18 cellular contexts compared by ENCODE assay signal in genomic region chr20:37890108-37890507, GRCh38. TPM values are rescaled to one million over a fixed set of nuclear protein-coding genes. Genes with fewer than 3 reads are reported as not detected.
DNase-seq lines count a peak whose midpoint lies in the region; ATAC-seq, FAIRE-seq and TF ChIP-seq lines count a peak whose summit lies in the region.
"Had no signal": no experiment of that assay in that cellular context is flagged by ENCODE, and none has a peak within 500 bp of the region (broad histone marks: within the 10 kb centered on the region; RNA-seq: fewer than 3 reads in every experiment).

No MANE protein-coding gene starts in this region.

- no peak for FAIRE-seq in A549 (lab: Jason Lieb, UNC)
- peak; percentile 86 for FAIRE-seq in GM12891 (lab: Jason Lieb, UNC)
- no peak for FAIRE-seq in H1 (lab: Jason Lieb, UNC)
- FAIRE-seq: H54 had no signal

- no peak overlapping the region for H2BK20ac ChIP-seq in H1 (ENCODE audit: low read length)

- no peaks in the 10 kb centered on the region for H3K9me3 ChIP-seq in A549
- H3K9me3 ChIP-seq in Karpas-422 (ENCODE audit: low read length), result no peaks in the 10 kb centered on the region
- no peaks in the 10 kb centered on the region for H3K9me3 ChIP-seq in H1 (ENCODE audit: insufficient read depth in 2 of 2, low read depth in 1 of 2, low read length in 1 of 2)
- H3K9me3 ChIP-seq: BLaER1 treated with 17β-estradiol and CSF1 and Interleukin-3, amounts not matched to agents 10 nM and 100 nM had no signal

- H3K23ac ChIP-seq in H1 (ENCODE audit: insufficient read length), result no peak overlapping the region

- CTCF ChIA-PET in A549 (lab: Yijun Ruan, JAX) (interaction anchor here (0.8 to 1.4 kb wide), 5 partner anchors 9 to 248 kb away, joined by 3 to 4 read pairs (median 4); partner anchors contain the start of gene VSTM2L), H1 (lab: Charles Lee; ENCODE audit: partially characterized antibody) (interaction anchor here (0.5 to 3.2 kb wide), 7 partner anchors 12 to 325 kb away, joined by 3 to 13 read pairs (median 6); partner anchors contain the start of gene VSTM2L)

- WGBS in A549 (ENCODE audit: missing lambda C conversion rate), result 51% methylated on average over 5 of the region's 5 CpGs
- WGBS in H1 (ENCODE audit: extremely low coverage in 1 of 2, insufficient coverage in 1 of 2, insufficient read length in 1 of 2, insufficient replicate concordance in 2 of 2, low coverage in 1 of 2, low lambda C conversion rate in 2 of 2, missing lambda C conversion rate in 1 of 2), 2 experiments, result 90% methylated on average over 5 of the region's 5 CpGs; no CpG with 5 or more reads in 1 of the 2 experiments

- H3K9ac ChIP-seq in Karpas-422 (ENCODE audit: low read length) (no peak overlapping the region), H1 (replicated peaks in 1 of 4; ENCODE audit: extremely low read depth in 1 of 4, low read depth in 3 of 4, low read length in 3 of 4) (no peak overlapping the region)
- H3K9ac ChIP-seq: BLaER1 treated with 17β-estradiol and CSF1 and Interleukin-3, amounts not matched to agents 10 nM and 100 nM; GM23248 had no signal

- H3K79me1 ChIP-seq in H1 (ENCODE audit: low read depth, low read length), result no peaks in the 10 kb centered on the region

- TF ChIP-seq POLR2A in A549 (IDR thresholded peaks at IDR 0.05; ENCODE audit: low read length), result no peak
- no peak for TF ChIP-seq POLR2A in GM12891 (IDR thresholded peaks at IDR 0.05; ENCODE audit: low read depth, low read length)
- no peak for TF ChIP-seq POLR2A in H1 (IDR thresholded peaks at IDR 0.05; ENCODE audit: control extremely low read depth in 1 of 2, low read depth in 2 of 2, low read length in 2 of 2)

- no peak overlapping the region for H3K27ac ChIP-seq in A549
- no peak overlapping the region for H3K27ac ChIP-seq in Karpas-422 (ENCODE audit: low read length)
- H3K27ac ChIP-seq in H1 (ENCODE audit: low read depth, low read length), result no peak overlapping the region
- H3K27ac ChIP-seq: BLaER1 treated with 17β-estradiol and CSF1 and Interleukin-3, amounts not matched to agents 10 nM and 100 nM; GM23248 had no signal

- H3K56ac ChIP-seq in H1 (replicated peaks; ENCODE audit: insufficient read length, low read depth, low read length), result no peak overlapping the region

- H3K14ac ChIP-seq in H1 (ENCODE audit: insufficient read length), result no peak overlapping the region

- no peak overlapping the region for H4K5ac ChIP-seq in H1 (ENCODE audit: insufficient read length, low read depth, low read length)

- no peaks in the 10 kb centered on the region for H3K4me1 ChIP-seq in A549
- H3K4me1 ChIP-seq in Karpas-422 (ENCODE audit: low read length), result peaks cover 5% of the 10 kb centered on the region
- H3K4me1 ChIP-seq in H1 (replicated peaks in 1 of 4; ENCODE audit: control insufficient read depth in 3 of 4, insufficient read depth in 4 of 4, low read length in 3 of 4), result no peaks in the 10 kb centered on the region

- peak overlapping the region; percentile 59; the same call in 1 of the 2 replicates for H4K8ac ChIP-seq in H1 (ENCODE audit: extremely low read depth, insufficient read depth, low read length)

- no peaks in the 10 kb centered on the region for H3K9me2 ChIP-seq in Karpas-422 (replicated peaks; ENCODE audit: insufficient read depth, low read length)

- H2BK5ac ChIP-seq in H1 (ENCODE audit: low read depth, low read length), result no peak overlapping the region

- H4K20me1 ChIP-seq in Karpas-422 (ENCODE audit: insufficient read depth, low read depth, low read length), result no peaks in the 10 kb centered on the region
- no peaks in the 10 kb centered on the region for H4K20me1 ChIP-seq in H1 (replicated peaks in 1 of 2; ENCODE audit: control insufficient read depth in 1 of 2, insufficient read depth in 2 of 2, low read length in 2 of 2)
- H4K20me1 ChIP-seq: BLaER1 treated with 17β-estradiol and CSF1 and Interleukin-3, amounts not matched to agents 10 nM and 100 nM had no signal

- no peak overlapping the region for H3K4ac ChIP-seq in H1 (replicated peaks; ENCODE audit: insufficient read length, low read depth, low read length)

- H3K4me2 ChIP-seq in A549 (no peak overlapping the region), Karpas-422 (ENCODE audit: low read depth, low read length, poor library complexity, severe bottlenecking) (no peak overlapping the region), H1 (ENCODE audit: insufficient read depth in 1 of 2, low read depth in 2 of 2, low read length in 2 of 2) (no peak overlapping the region)
- H3K4me2 ChIP-seq: BLaER1 treated with 17β-estradiol and CSF1 and Interleukin-3, amounts not matched to agents 10 nM and 100 nM had no signal

- TF ChIP-seq RAD21 in A549 (conservative IDR thresholded peaks at IDR 0.05 in 1 of 2, IDR thresholded peaks at IDR 0.05 in 1 of 2) (no peak), H1 (IDR thresholded peaks at IDR 0.05 in 1 of 2, conservative IDR thresholded peaks at IDR 0.05 in 1 of 2; ENCODE audit: low read depth in 2 of 2, low read length in 2 of 2) (no peak)

- H2AK5ac ChIP-seq in H1 (ENCODE audit: low read depth, low read length), result no peak overlapping the region

- DNase-seq in A549 (ENCODE audit: low read depth in 1 of 2, low spot score in 1 of 2) (no peak), GM12891 (ENCODE audit: insufficient read length, low spot score) (no peak), Karpas-422 (peak; percentile 56), H1 (ENCODE audit: low read depth in 1 of 2, low spot score in 2 of 2) (no peak), midbrain (lab: John Stamatoyannopoulos, UW) (no peak), NCI-H345 treated with DMSO at 0.1 percent for 48 hours (lab: John Stamatoyannopoulos, UW; ENCODE audit: unreplicated experiment) (no peak)
- DNase-seq in activated CD4-positive, alpha-beta T cell treated with anti-CD3 and anti-CD28 coated beads, Interleukin-2, amount 50 U/mL, for 1 hour, result no peak
- DNase-seq: 8988T; Calu3; CD8-positive, alpha-beta T cell; GF-D8; GM23248; HCEC 1CT; HFFc6 had no signal

- no peak overlapping the region for H3K4me3 ChIP-seq in A549
- no peak overlapping the region for H3K4me3 ChIP-seq in Karpas-422 (ENCODE audit: low read length)
- H3K4me3 ChIP-seq in H1 (ENCODE audit: extremely low read depth in 1 of 4, insufficient read depth in 2 of 4, low read depth in 3 of 4, low read length in 4 of 4), result no peak overlapping the region
- H3K4me3 ChIP-seq: BLaER1 treated with 17β-estradiol and CSF1 and Interleukin-3, amounts not matched to agents 10 nM and 100 nM; GM23248 had no signal

- peaks cover 2% of the 10 kb centered on the region; the same call in 1 of the 2 replicates for H3K23me2 ChIP-seq in H1 (ENCODE audit: low read depth, low read length)

- POLR2A ChIA-PET in A549 (lab: Yijun Ruan, JAX), result no interaction called here
- POLR2A ChIA-PET in H1 (lab: Charles Lee; ENCODE audit: partially characterized antibody), result interaction anchor here (0.8 kb wide), 1 partner anchor 34 kb away, joined by 3 read pairs; no protein-coding TSS in a partner anchor

- ATAC-seq in A549 (no peak), HG03025 (IDR thresholded peaks at IDR 0.05; ENCODE audit: low FRiP score, unreplicated experiment) (no peak)
- ATAC-seq: CD8-positive, alpha-beta T cell had no signal

- TF ChIP-seq EP300 in A549 (IDR thresholded peaks at IDR 0.05) (no peak), H1 (IDR thresholded peaks at IDR 0.05; ENCODE audit: borderline replicate concordance in 1 of 2, low read depth in 2 of 2, low read length in 2 of 2) (no peak)

- no peak overlapping the region for H3K18ac ChIP-seq in H1 (ENCODE audit: extremely low read depth, low read length)

- H2AFZ ChIP-seq in Karpas-422 (ENCODE audit: low read length) (no peak overlapping the region), H1 (ENCODE audit: low read length) (no peak overlapping the region)
- H2AFZ ChIP-seq: GM23248 had no signal

- no peak overlapping the region for H2BK15ac ChIP-seq in H1 (ENCODE audit: low read length)

- H3K79me2 ChIP-seq in Karpas-422 (ENCODE audit: low read length) (no peaks in the 10 kb centered on the region), H1 (ENCODE audit: control insufficient read depth in 1 of 2, insufficient read depth in 2 of 2, low read length in 2 of 2) (no peaks in the 10 kb centered on the region)

- no peak overlapping the region; the same call in 1 of the 2 replicates for H2BK12ac ChIP-seq in H1 (ENCODE audit: low read depth, low read length)

- no peak overlapping the region for H2BK120ac ChIP-seq in H1 (replicated peaks; ENCODE audit: low read depth, low read length)

- no peaks in the 10 kb centered on the region for H3K36me3 ChIP-seq in Karpas-422 (ENCODE audit: insufficient read depth, low read length)
- no peaks in the 10 kb centered on the region for H3K36me3 ChIP-seq in H1 (ENCODE audit: control insufficient read depth in 2 of 4, insufficient read depth in 4 of 4, low read length in 3 of 4)
- H3K36me3 ChIP-seq: BLaER1 treated with 17β-estradiol and CSF1 and Interleukin-3, amounts not matched to agents 10 nM and 100 nM had no signal

- H4K91ac ChIP-seq in H1 (replicated peaks; ENCODE audit: insufficient read length, low read length), result no peak overlapping the region

- no peaks in the 10 kb centered on the region for H3K27me3 ChIP-seq in Karpas-422 (ENCODE audit: low read length)
- no peaks in the 10 kb centered on the region for H3K27me3 ChIP-seq in H1 (replicated peaks in 1 of 4; ENCODE audit: control insufficient read depth in 3 of 4, extremely low read depth in 1 of 4, insufficient read depth in 3 of 4, low read length in 3 of 4)
- H3K27me3 ChIP-seq: BLaER1 treated with 17β-estradiol and CSF1 and Interleukin-3, amounts not matched to agents 10 nM and 100 nM had no signal

- no peak for TF ChIP-seq CTCF in A549 (IDR thresholded peaks at IDR 0.05)
- no peak for TF ChIP-seq CTCF in H1 (IDR thresholded peaks at IDR 0.05; ENCODE audit: control extremely low read depth in 1 of 3, insufficient read depth in 1 of 3, low read depth in 1 of 3, low read length in 3 of 3)

RNA-seq across cellular contexts. Expression of gene VSTM2L, which starts 12.8 kb away (rescaled TPM):
- polyA plus RNA-seq in A549 (2011; rRNA removed) (1.9 and 2.0 TPM in 2 replicates), A549 (2017; fragmentation: RNase III; extraction: RNeasy Plus Mini Kit Qiagen cat#74134 plus additional on column Dnase treatment) (3.7 to 7.4 TPM (median 5.8 TPM) in 3 replicates), H1 (2011; rRNA removed) (2.6 and 3.2 TPM in 2 replicates)
- polyA plus RNA-seq in A549 (2012; cell fraction: cytosol; rRNA removed), result 2.6 and 3.7 TPM in 2 replicates
- polyA plus RNA-seq in A549 (2012; cell fraction: nucleus; rRNA removed), result 4.1 and 5.2 TPM in 2 replicates
- polyA minus RNA-seq in A549 (2011; rRNA and poly(A)+ RNA removed), result 0.92 and 1.3 TPM in 2 replicates
- 0.06 TPM for polyA plus RNA-seq in GM12891 (2012; ENCODE audit: low read depth, missing spikeins)
- total RNA-seq in Karpas-422 (2014; rRNA removed; shearing (Covaris generic); ENCODE audit: low replicate concordance), result 0.14 TPM in 1 of 2 replicates, not detected in the other
- total RNA-seq in H1 (2021; fragmentation: NEBNext Ultra II Directional; extraction: Animal tissue kit (Norgen Biotek cat#: 25700)), result 1.3 and 1.6 TPM in 2 replicates
- polyA plus RNA-seq in H1 (2011; cell fraction: cytosol; rRNA removed), result 1.8 TPM
- polyA plus RNA-seq in H1 (2011; cell fraction: nucleus; rRNA removed), result 1.5 TPM
- polyA plus RNA-seq in H1 (2012, experiment 1 of 2), result 0.87 to 2.5 TPM (median 1.9 TPM) in 4 replicates
- 1.5 TPM for polyA plus RNA-seq in H1 (2012, experiment 2 of 2)
- 1.6 TPM for polyA plus RNA-seq in H1 (2013, experiment 1 of 2)
- polyA plus RNA-seq in H1 (2013, experiment 2 of 2), result 1.7 TPM
- 0.27 and 0.32 TPM in 2 replicates for polyA minus RNA-seq in H1 (2011; rRNA and poly(A)+ RNA removed)
- polyA minus RNA-seq in H1 (2011; cell fraction: cytosol; rRNA and poly(A)+ RNA removed), result not detected
- 0.60 TPM for polyA minus RNA-seq in H1 (2011; cell fraction: nucleus; rRNA and poly(A)+ RNA removed)
- total RNA-seq: B cell; CD8-positive, alpha-beta T cell had no signal

Comparison
In these comparisons a context has a peak if more than half of its experiments do, and no peak if none do; other contexts are left out.
1. Of the 18 proteins assayed by ChIP-seq in both H1 and A549: peak only in H1: none; only in A549: none; in both: KDM1A; in neither: 17.